14 cellular contexts compared by ENCODE assay signal in the genomic region with DNA sequence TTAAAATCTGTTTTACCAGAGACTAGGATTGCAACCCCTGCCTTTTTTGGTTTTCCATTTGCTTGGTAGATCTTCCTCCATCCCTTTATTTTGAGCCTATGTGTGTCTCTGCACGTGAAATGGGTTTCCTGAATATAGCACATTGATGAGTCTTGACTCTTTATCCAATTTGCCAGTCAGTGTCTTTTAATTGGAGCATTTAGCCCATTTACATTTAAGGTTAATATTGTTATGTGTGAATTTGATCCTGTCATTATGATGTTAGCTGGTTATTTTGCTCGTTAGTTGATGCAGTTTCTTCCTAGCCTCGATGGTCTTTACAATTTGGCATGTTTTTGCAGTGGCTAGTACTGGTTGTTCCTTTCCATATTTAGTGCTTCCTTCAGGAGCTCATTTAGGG. TPM values are rescaled to one million over a fixed set of nuclear protein-coding genes. Genes with fewer than 3 reads are reported as not detected.
"Had no signal": no experiment of that assay in that cellular context is flagged by ENCODE, and none has a peak within 500 bp of the region (broad histone marks: within the 10 kb centered on the region; RNA-seq: fewer than 3 reads in every experiment).

No MANE protein-coding gene starts in this region.

RNA-seq across cellular contexts. Expression of gene CYP3A4, which starts 17.4 kb away (rescaled TPM):
- total RNA-seq: activated B cell treated with CpG ODN at 0.5 μM for 24 hours; activated CD4-positive, alpha-beta memory T cell treated with anti-CD3 and anti-CD28 coated beads for 36 hours; activated CD4-positive, alpha-beta memory T cell treated with anti-CD3 and anti-CD28 coated beads, Interleukin-2, amount 10 ng/mL, durations not matched to agents 7 days and 5 days; activated CD4-positive, alpha-beta T cell treated with anti-CD3 and anti-CD28 coated beads for 36 hours; activated CD4-positive, alpha-beta T cell treated with anti-CD3 and anti-CD28 coated beads, Interleukin-2, amount 10 ng/mL, durations not matched to agents 24 days and 14 days; activated CD4-positive, alpha-beta T cell treated with anti-CD3 and anti-CD28 coated beads, Interleukin-2, amount 10 ng/mL, durations not matched to agents 7 days and 5 days; activated CD8-positive, alpha-beta memory T cell treated with anti-CD3 and anti-CD28 coated beads for 36 hours; activated CD8-positive, alpha-beta memory T cell treated with anti-CD3 and anti-CD28 coated beads, Interleukin-2, amount 10 ng/mL, durations not matched to agents 7 days and 5 days; activated CD8-positive, alpha-beta T cell treated with anti-CD3 and anti-CD28 coated beads for 36 hours; activated CD8-positive, alpha-beta T cell treated with anti-CD3 and anti-CD28 coated beads, Interleukin-2, amount 10 ng/mL, durations not matched to agents 7 days and 5 days; T-helper 1 cell treated with Interleukin-12 subunit alpha and Interleukin-12 subunit beta and Interleukin-4 antibody, amounts not matched to agents 30 ng/mL and 1 ng/mL, for 36 hours; T-helper 17 cell; T-helper 2 cell treated with Interferon-gamma antibody and Interleukin-4, amounts not matched to agents 100 ng/mL and 5 ng/mL, for 36 hours had no signal

RNA-seq across cellular contexts. Expression of gene CYP3A43, which starts 26.4 kb away (rescaled TPM):
- total RNA-seq: activated B cell treated with CpG ODN at 0.5 μM for 24 hours; activated CD4-positive, alpha-beta memory T cell treated with anti-CD3 and anti-CD28 coated beads for 36 hours; activated CD4-positive, alpha-beta memory T cell treated with anti-CD3 and anti-CD28 coated beads, Interleukin-2, amount 10 ng/mL, durations not matched to agents 7 days and 5 days; activated CD4-positive, alpha-beta T cell treated with anti-CD3 and anti-CD28 coated beads, Interleukin-2, amount 10 ng/mL, durations not matched to agents 24 days and 14 days; activated CD4-positive, alpha-beta T cell treated with anti-CD3 and anti-CD28 coated beads, Interleukin-2, amount 10 ng/mL, durations not matched to agents 7 days and 5 days; activated CD8-positive, alpha-beta memory T cell treated with anti-CD3 and anti-CD28 coated beads for 36 hours; activated CD8-positive, alpha-beta memory T cell treated with anti-CD3 and anti-CD28 coated beads, Interleukin-2, amount 10 ng/mL, durations not matched to agents 7 days and 5 days; activated CD8-positive, alpha-beta T cell treated with anti-CD3 and anti-CD28 coated beads for 36 hours; activated CD8-positive, alpha-beta T cell treated with anti-CD3 and anti-CD28 coated beads, Interleukin-2, amount 10 ng/mL, durations not matched to agents 7 days and 5 days; T-helper 17 cell; T-helper 2 cell treated with Interferon-gamma antibody and Interleukin-4, amounts not matched to agents 100 ng/mL and 5 ng/mL, for 36 hours; WTC11 had no signal
